ENCODE assay signal across 8 cellular contexts in genomic region chr13:51222510-51223283, GRCh38. TPM values are rescaled to one million over a fixed set of nuclear protein-coding genes. Genes with fewer than 3 reads are reported as not detected.
DNase-seq lines count a peak whose midpoint lies in the region; ATAC-seq and TF ChIP-seq lines count a peak whose summit lies in the region.

No MANE protein-coding gene starts in this region.

- no peak for TF ChIP-seq EP300 in SK-N-SH (IDR thresholded peaks at IDR 0.05; ENCODE audit: borderline replicate concordance in 1 of 2, low read depth in 1 of 2, low read length in 1 of 2)
- TF ChIP-seq EP300 in neural cell (conservative IDR thresholded peaks at IDR 0.05; ENCODE audit: poor library complexity, severe bottlenecking): no peak

- H3K4me1 ChIP-seq in SK-N-SH (ENCODE audit: control insufficient read depth in 1 of 2, insufficient read depth in 2 of 2, low read depth in 1 of 2, low read length in 1 of 2): peaks cover 0 to 20% of the 10 kb centered on the region in 2 experiments; a peak in 2 of 4 replicates
- peaks cover 0 to 2% of the 10 kb centered on the region in 2 donors for H3K4me1 ChIP-seq in esophagus (ENCODE audit: control insufficient read depth in 2 of 2, insufficient read depth in 2 of 2, low read length in 1 of 2)

- H2AFZ ChIP-seq in SK-N-SH (ENCODE audit: low read depth) (peak overlapping the region; percentile 95), neural cell (ENCODE audit: low read depth, low read length) (peak overlapping the region; percentile 7)

- H3K9me3 ChIP-seq in SK-N-SH: no peaks in the 10 kb centered on the region
- no peaks in the 10 kb centered on the region for H3K9me3 ChIP-seq in esophagus (ENCODE audit: control insufficient read depth in 2 of 2, insufficient read depth in 1 of 2, low read depth in 1 of 2, low read length in 1 of 2)
- no peaks in the 10 kb centered on the region for H3K9me3 ChIP-seq in neural cell (ENCODE audit: low read length)

- CTCF ChIA-PET in SK-N-SH (lab: Yijun Ruan, JAX): interaction anchor here (0.6 to 3.9 kb wide), 17 partner anchors 8 to 509 kb away, joined by 3 to 53 read pairs (median 4); no protein-coding TSS in a partner anchor

- H3K9ac ChIP-seq in SK-N-SH (peak overlapping the region; percentile 58; the same call in 1 of the 2 replicates), neural cell (ENCODE audit: low read length) (peak overlapping the region; percentile 66)

- DNase-seq in ELF-1 (ENCODE audit: low read depth, low spot score) (peak; percentile 59), SK-N-SH (no peak), NCI-H2081 treated with DMSO at 0.1 percent for 48 hours (lab: John Stamatoyannopoulos, UW) (no peak), occipital lobe (lab: John Stamatoyannopoulos, UW) (no peak)
- no peak for DNase-seq in activated effector memory CD4-positive, alpha-beta T cell treated with Interleukin-2 at 50 U/mL for 16 hours

- H3K9me2 ChIP-seq in SK-N-SH (no peaks in the 10 kb centered on the region), neural cell (ENCODE audit: insufficient read depth, low read length) (no peaks in the 10 kb centered on the region)

- peak; percentile 20 for ATAC-seq in HG02852 (IDR thresholded peaks at IDR 0.05; ENCODE audit: unreplicated experiment)

- no peak overlapping the region for H3K27ac ChIP-seq in SK-N-SH (ENCODE audit: low read depth in 2 of 2, low read length in 1 of 2)
- H3K27ac ChIP-seq in esophagus (ENCODE audit: low read depth in 2 of 2, low read length in 1 of 2): peak overlapping the region in 1 of 2 donors; percentile 53
- no peak overlapping the region for H3K27ac ChIP-seq in neural cell (ENCODE audit: low read length)

- WGBS in SK-N-SH (ENCODE audit: low lambda C conversion rate): 14% methylated on average over 11 of the region's 59 CpGs
- 4 to 10% methylated on average over 22 to 59 of the region's 59 CpGs for WGBS in esophagus, 2 donors

- POLR2A ChIA-PET in SK-N-SH (lab: Yijun Ruan, JAX): interaction anchor here (0.5 to 2.2 kb wide), 3 partner anchors 24 to 1774 kb away, joined by 3 to 8 read pairs (median 4); partner anchors contain the start of gene TRIM13

- H3K79me2 ChIP-seq in SK-N-SH (ENCODE audit: insufficient read depth): no peaks in the 10 kb centered on the region
- H3K79me2 ChIP-seq in neural cell (replicated peaks; ENCODE audit: insufficient read depth, low read length): peaks cover 6% of the 10 kb centered on the region

- TF ChIP-seq CTCF in SK-N-SH (IDR thresholded peaks at IDR 0.05) (peak; percentile 31), neural cell (IDR thresholded peaks at IDR 0.05; ENCODE audit: poor library complexity, severe bottlenecking) (peak; percentile 27)

- H4K20me1 ChIP-seq in SK-N-SH (ENCODE audit: insufficient read depth): no peaks in the 10 kb centered on the region
- no peaks in the 10 kb centered on the region for H4K20me1 ChIP-seq in neural cell (ENCODE audit: insufficient read depth)

- H3K4me3 ChIP-seq in SK-N-SH (ENCODE audit: low read depth in 2 of 2, low read length in 1 of 2) (peak overlapping the region; percentile 70 to 79), esophagus (ENCODE audit: low read depth in 1 of 2, low read length in 2 of 2) (peak overlapping the region; percentile 63 to 64), neural cell (ENCODE audit: low read length) (peak overlapping the region; percentile 72)

- peak; percentile 28; the same call in 1 of the 2 replicates for TF ChIP-seq RAD21 in SK-N-SH (IDR thresholded peaks at IDR 0.05; ENCODE audit: low read length)
- peak; percentile 20 for TF ChIP-seq RAD21 in neural cell (conservative IDR thresholded peaks at IDR 0.05)

- H3K36me3 ChIP-seq in SK-N-SH (replicated peaks in 1 of 2; ENCODE audit: control insufficient read depth in 1 of 2, insufficient read depth in 2 of 2, low read length in 1 of 2) (no peaks in the 10 kb centered on the region), esophagus (ENCODE audit: control insufficient read depth in 2 of 2, insufficient read depth in 2 of 2, low read length in 1 of 2) (no peaks in the 10 kb centered on the region), neural cell (ENCODE audit: insufficient read depth, low read length) (no peaks in the 10 kb centered on the region)

- no peaks in the 10 kb centered on the region for H3F3A ChIP-seq in SK-N-SH (replicated peaks; ENCODE audit: insufficient read depth)
- H3F3A ChIP-seq in neural cell (ENCODE audit: insufficient read depth, low read length, poor library complexity, severe bottlenecking): no peaks in the 10 kb centered on the region

- H3K4me2 ChIP-seq in SK-N-SH (peak overlapping the region; percentile 95), neural cell (ENCODE audit: low read length) (peak overlapping the region; percentile 74)

- 0 out of 2 replicates have a peak, but pooled peaks cover 7% of the 10 kb centered on the region for H3K27me3 ChIP-seq in SK-N-SH (ENCODE audit: insufficient read depth)
- H3K27me3 ChIP-seq in esophagus (ENCODE audit: control insufficient read depth in 1 of 2, insufficient read depth in 2 of 2, low read length in 2 of 2): peaks cover 3 to 8% of the 10 kb centered on the region in 2 donors
- no peaks in the 10 kb centered on the region for H3K27me3 ChIP-seq in neural cell (ENCODE audit: insufficient read depth, low read depth, low read length)

TF ChIP-seq in SK-N-SH, 30 proteins besides CTCF, POLR2A, EP300 and RAD21 (continues in another document):
- TF ChIP-seq FOXJ3 (CRISPR knock-in tag; IDR thresholded peaks at IDR 0.05) (no peak), RFX5 (IDR thresholded peaks at IDR 0.05; ENCODE audit: low read length) (no peak), TCF12 (IDR thresholded peaks at IDR 0.05) (no peak), SIN3A (IDR thresholded peaks at IDR 0.05; ENCODE audit: borderline replicate concordance, low read depth, low read length) (no peak), ZBTB33 (IDR thresholded peaks at IDR 0.05; ENCODE audit: borderline replicate concordance, low read depth) (no peak), POLR2AphosphoS5 (IDR thresholded peaks at IDR 0.05; ENCODE audit: low read depth, low read length) (no peak), JUND (IDR thresholded peaks at IDR 0.05) (no peak), TAF1 (IDR thresholded peaks at IDR 0.05; ENCODE audit: borderline replicate concordance, low read depth, low read length) (no peak), ELF1 (IDR thresholded peaks at IDR 0.05) (no peak), NFIC (IDR thresholded peaks at IDR 0.05; ENCODE audit: borderline replicate concordance) (no peak), GABPA (IDR thresholded peaks at IDR 0.05; ENCODE audit: low read depth) (no peak), FOSL2 (IDR thresholded peaks at IDR 0.05; ENCODE audit: borderline replicate concordance, low read depth) (no peak), RCOR1 (IDR thresholded peaks at IDR 0.05; ENCODE audit: low read length) (no peak)

TF ChIP-seq in neural cell, 6 proteins besides CTCF, POLR2A, EP300 and RAD21:
- TF ChIP-seq SMC3 (conservative IDR thresholded peaks at IDR 0.05; ENCODE audit: poor library complexity) (peak; percentile 26), MXI1 (conservative IDR thresholded peaks at IDR 0.05; ENCODE audit: poor library complexity, severe bottlenecking) (no peak), TAF1 (IDR thresholded peaks at IDR 0.05; ENCODE audit: low read depth) (no peak), EZH2 (IDR thresholded peaks at IDR 0.05; ENCODE audit: borderline replicate concordance, insufficient read depth, low read length, poor library complexity, severe bottlenecking) (no peak)

RNA-seq across cellular contexts. Expression of gene FAM124A, which starts 0.5 kb away (rescaled TPM):
- polyA plus RNA-seq in SK-N-SH (2012; rRNA removed) (1.5 and 2.0 TPM in 2 replicates), esophagus (under 1 TPM; 0.43 to 0.64 TPM), neural cell (3.0 and 4.7 TPM in 2 replicates)
- 1.3 and 1.6 TPM in 2 replicates for polyA plus RNA-seq in SK-N-SH (2012; cell fraction: cytosol; rRNA removed)
- polyA plus RNA-seq in SK-N-SH (2012; cell fraction: nucleus; rRNA removed): 1.0 and 1.5 TPM in 2 replicates
- 11.7 and 16.4 TPM in 2 replicates for polyA minus RNA-seq in neural cell
- 13.7 TPM for total RNA-seq in occipital lobe
